ENCODE assay signal across 11 cellular contexts in genomic region chr2:96233880-96234316, GRCh38. TPM values are rescaled to one million over a fixed set of nuclear protein-coding genes. Genes with fewer than 3 reads are reported as not detected.
A peak's percentile ranks its signal among the peaks of the same experiment; 100 is the strongest.
DNase-seq lines count a peak whose midpoint lies in the region; ATAC-seq, FAIRE-seq and TF ChIP-seq lines count a peak whose summit lies in the region.
"Had no signal": no experiment of that assay in that cellular context is flagged by ENCODE, and none has a peak within 500 bp of the region (broad histone marks: within the 10 kb centered on the region; RNA-seq: fewer than 3 reads in every experiment).

No MANE protein-coding gene starts in this region.

- DNase-seq in GM12891 (ENCODE audit: insufficient read length, low spot score) (no peak), GM20000 (ENCODE audit: low spot score) (peak; percentile 59), RPMI8226 (peak; percentile 71), glutamatergic neuron (no peak), COR-L47 (lab: John Stamatoyannopoulos, UW) (no peak), NCI-H510A treated with DMSO at 0.1 percent for 48 hours (lab: John Stamatoyannopoulos, UW) (no peak), NCI-H2171 (lab: John Stamatoyannopoulos, UW) (no peak)
- DNase-seq: activated CD4-positive, alpha-beta T cell treated with anti-CD3 and anti-CD28 coated beads, Interleukin-2, amount 10 ng/mL, durations not matched to agents 24 days and 14 days; foreskin fibroblast; NCI-H526 treated with DMSO at 0.1 percent for 48 hours had no signal

- H3K27ac Mint-ChIP-seq in glutamatergic neuron (ENCODE audit: unreplicated experiment) = no peak overlapping the region
- H3K27ac Mint-ChIP-seq: activated CD4-positive, alpha-beta T cell treated with anti-CD3 and anti-CD28 coated beads, Interleukin-2, amount 10 ng/mL, durations not matched to agents 24 days and 14 days had no signal

- no peaks in the 10 kb centered on the region for H3K4me1 Mint-ChIP-seq in glutamatergic neuron (ENCODE audit: low read depth, unreplicated experiment)
- H3K4me1 Mint-ChIP-seq: activated CD4-positive, alpha-beta T cell treated with anti-CD3 and anti-CD28 coated beads, Interleukin-2, amount 10 ng/mL, durations not matched to agents 24 days and 14 days had no signal

- TF ChIP-seq CTCF in GM20000 (IDR thresholded peaks at IDR 0.05; ENCODE audit: extremely low read depth, missing control alignments) (peak; percentile 27), glutamatergic neuron (IDR thresholded peaks at IDR 0.05; ENCODE audit: partially characterized antibody, unreplicated experiment) (no peak)

- FAIRE-seq in GM12891 (lab: Jason Lieb, UNC) = peak; percentile 88

- H3K4me3 Mint-ChIP-seq in glutamatergic neuron (ENCODE audit: unreplicated experiment) = no peak overlapping the region
- H3K4me3 Mint-ChIP-seq: activated CD4-positive, alpha-beta T cell treated with anti-CD3 and anti-CD28 coated beads, Interleukin-2, amount 10 ng/mL, durations not matched to agents 24 days and 14 days had no signal

- peak; percentile 89 for ATAC-seq in HG03108 (IDR thresholded peaks at IDR 0.05; ENCODE audit: unreplicated experiment)

- H3K27me3 Mint-ChIP-seq in glutamatergic neuron (ENCODE audit: unreplicated experiment) = peaks cover 4% of the 10 kb centered on the region
- H3K27me3 Mint-ChIP-seq: activated CD4-positive, alpha-beta T cell treated with anti-CD3 and anti-CD28 coated beads, Interleukin-2, amount 10 ng/mL, durations not matched to agents 24 days and 14 days had no signal

- no peaks in the 10 kb centered on the region for H3K9me3 Mint-ChIP-seq in glutamatergic neuron (ENCODE audit: unreplicated experiment)
- H3K9me3 Mint-ChIP-seq: activated CD4-positive, alpha-beta T cell treated with anti-CD3 and anti-CD28 coated beads, Interleukin-2, amount 10 ng/mL, durations not matched to agents 24 days and 14 days had no signal

- no peaks in the 10 kb centered on the region for H3K36me3 Mint-ChIP-seq in glutamatergic neuron (ENCODE audit: unreplicated experiment)

- no peak; the same call in 1 of the 2 replicates for TF ChIP-seq POLR2A in GM12891 (IDR thresholded peaks at IDR 0.05; ENCODE audit: low read depth, low read length)

TF ChIP-seq in GM12891, 5 proteins besides CTCF, POLR2A, EP300 and RAD21:
- TF ChIP-seq PAX5 (IDR thresholded peaks at IDR 0.05; ENCODE audit: insufficient read depth, low read length, severe bottlenecking) = peak; percentile 97
- TF ChIP-seq POU2F2 (IDR thresholded peaks at IDR 0.05; ENCODE audit: low read depth, low read length) = no peak
- TF ChIP-seq SPI1 (IDR thresholded peaks at IDR 0.05; ENCODE audit: low read depth, low read length) = peak; percentile 98
- no peak for TF ChIP-seq POLR2AphosphoS5 (IDR thresholded peaks at IDR 0.05; ENCODE audit: low read depth, low read length)
- no peak for TF ChIP-seq TAF1 (IDR thresholded peaks at IDR 0.05; ENCODE audit: low read depth, low read length)

RNA-seq across cellular contexts. Expression of gene STARD7, which starts 25.3 kb away (rescaled TPM):
- 81.9 TPM for polyA plus RNA-seq in GM12891 (2012; ENCODE audit: low read depth, missing spikeins)
- 100 TPM for total RNA-seq in glutamatergic neuron (ENCODE audit: unreplicated experiment)

RNA-seq across cellular contexts. Expression of gene TMEM127, which starts 31.9 kb away (rescaled TPM):
- polyA plus RNA-seq in GM12891 (2012; ENCODE audit: low read depth, missing spikeins) = 10.9 TPM
- total RNA-seq in glutamatergic neuron (ENCODE audit: unreplicated experiment) = 32.5 TPM

RNA-seq across cellular contexts. Expression of gene CIAO1, which starts 32.1 kb away (rescaled TPM):
- polyA plus RNA-seq in GM12891 (2012; ENCODE audit: low read depth, missing spikeins) = 36.4 TPM
- 68.1 TPM for total RNA-seq in glutamatergic neuron (ENCODE audit: unreplicated experiment)

Comparison
In these comparisons a context has a peak if more than half of its experiments do, and no peak if none do; other contexts are left out.
1. DNase-seq: peak in GM20000 (single experiment) and RPMI8226 (single experiment); none in GM12891 (single experiment), glutamatergic neuron (single experiment), COR-L47 (single experiment), NCI-H510A treated with DMSO at 0.1 percent for 48 hours (single experiment) and NCI-H2171 (single experiment).